Comparison of ENCODE assay signal across 22 cellular contexts in the genomic region with DNA sequence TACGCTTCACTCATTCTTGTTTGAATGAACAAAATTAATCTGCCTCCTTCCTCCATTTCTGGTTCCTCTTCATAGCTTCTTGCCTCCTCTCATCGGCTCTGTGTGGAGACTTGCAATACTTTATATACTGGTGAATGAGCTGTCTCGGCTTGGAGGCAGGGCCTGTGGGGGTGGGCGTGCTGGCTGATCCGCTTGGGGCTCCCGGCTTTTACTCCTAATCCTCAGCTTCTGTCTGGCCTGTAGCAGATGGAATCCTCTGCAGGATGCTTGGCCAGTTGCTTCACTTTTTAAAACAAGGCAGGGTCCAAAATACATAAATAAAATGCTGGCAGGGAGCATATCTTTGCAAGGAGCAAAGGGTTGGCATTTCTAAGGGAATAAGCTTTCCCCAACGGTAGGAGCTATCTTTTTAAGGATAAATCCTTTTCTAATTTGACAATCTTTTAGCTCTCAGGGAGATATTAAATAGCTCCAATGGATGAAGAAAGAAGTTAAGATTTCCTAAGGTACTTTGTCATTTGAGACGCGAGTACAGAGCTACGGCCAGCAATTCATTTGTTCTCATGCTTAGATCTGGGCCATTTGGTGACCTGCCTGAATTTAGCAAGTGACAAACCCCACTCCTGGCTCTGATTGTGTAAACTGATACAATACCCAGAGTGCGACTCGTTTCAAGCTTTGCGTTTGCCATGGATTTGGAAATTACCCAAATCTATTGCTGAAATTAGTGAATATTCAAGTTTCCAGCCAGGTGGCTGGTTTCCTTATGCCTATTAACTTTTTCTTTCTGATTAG. TPM values are rescaled to one million over a fixed set of nuclear protein-coding genes. Genes with fewer than 3 reads are reported as not detected.
"Had no signal": no experiment of that assay in that cellular context is flagged by ENCODE, and none has a peak within 500 bp of the region (broad histone marks: within the 10 kb centered on the region; RNA-seq: fewer than 3 reads in every experiment).

No MANE protein-coding gene starts in this region.

- DNase-seq: activated B cell treated with CpG ODN at 0.5 μM for 24 hours; activated CD4-positive, alpha-beta memory T cell treated with anti-CD3 and anti-CD28 coated beads, Interleukin-2, amount 10 ng/mL, durations not matched to agents 7 days and 5 days; activated CD4-positive, alpha-beta T cell treated with anti-CD3 and anti-CD28 coated beads for 4 hours; activated naive CD4-positive, alpha-beta T cell treated with anti-CD3 and anti-CD28 coated beads, Interleukin-2, amount 10 ng/mL, durations not matched to agents 7 days and 5 days; activated naive CD8-positive, alpha-beta T cell treated with anti-CD3 and anti-CD28 coated beads, Interleukin-2, amount 50 U/mL, for 24 hours; activated T-cell treated with anti-CD3 and anti-CD28 coated beads, Interleukin-2, amount 50 U/mL, for 4 hours; brain microvascular endothelial cell; central memory CD4-positive, alpha-beta T cell; effector CD4-positive, alpha-beta T cell; mucosa of descending colon; naive B cell; stimulated activated CD4-positive, alpha-beta T cell treated with anti-CD3 and anti-CD28 coated beads, Interleukin-4, amount 100 ng/mL, for 24 hours; T-cell; testis; upper lobe of right lung had no signal

- H3K4me1 ChIP-seq: testis, upper lobe of right lung had no signal

- ATAC-seq: activated naive CD8-positive, alpha-beta T cell treated with anti-CD3 and anti-CD28 coated beads, Interleukin-2, amount 50 U/mL, for 24 hours; activated T-cell treated with anti-CD3 and anti-CD28 coated beads, Interleukin-2, amount 50 U/mL, for 4 hours; mucosa of descending colon; sciatic nerve; stimulated activated effector memory CD8-positive, alpha-beta T cell treated with anti-CD3 and anti-CD28 coated beads, Interleukin-12 subunit alpha, Interleukin-12 subunit beta, amount 100 ng/mL, for 72 hours; T-cell; upper lobe of right lung had no signal

- H3K27me3 ChIP-seq: brain microvascular endothelial cell, esophagus muscularis mucosa, testis had no signal

- H3K36me3 ChIP-seq: brain microvascular endothelial cell, esophagus muscularis mucosa, upper lobe of right lung had no signal

- H3K4me3 ChIP-seq: esophagus muscularis mucosa, mucosa of descending colon, smooth muscle cell, testis, upper lobe of right lung had no signal

- H3K27ac ChIP-seq: brain microvascular endothelial cell, esophagus muscularis mucosa, testis, upper lobe of right lung had no signal

- H3K9me3 ChIP-seq: esophagus muscularis mucosa, mucosa of descending colon, testis, upper lobe of right lung had no signal

RNA-seq across cellular contexts. Expression of a gene that starts 18.9 kb away (rescaled TPM):
- total RNA-seq: activated B cell treated with CpG ODN at 0.5 μM for 24 hours, endothelial cell of umbilical vein, osteocyte, pulmonary artery endothelial cell, smooth muscle cell had no signal
